Comparison of ENCODE assay signal across 11 cellular contexts in genomic region chr21:35027558-35028450, GRCh38. TPM values are rescaled to one million over a fixed set of nuclear protein-coding genes. Genes with fewer than 3 reads are reported as not detected.
A peak's percentile ranks its signal among the peaks of the same experiment; 100 is the strongest.
DNase-seq lines count a peak whose midpoint lies in the region; ATAC-seq and TF ChIP-seq lines count a peak whose summit lies in the region.
"Had no signal": no experiment of that assay in that cellular context is flagged by ENCODE, and none has a peak within 500 bp of the region (broad histone marks: within the 10 kb centered on the region; RNA-seq: fewer than 3 reads in every experiment).

No MANE protein-coding gene starts in this region.

- H3K9me3 ChIP-seq in KOPT-K1 (ENCODE audit: insufficient read depth, low read length, poor library complexity, severe bottlenecking) (no peaks in the 10 kb centered on the region), right atrium auricular region (no peaks in the 10 kb centered on the region)
- H3K9me3 ChIP-seq: prostate gland had no signal

- H3K27ac Mint-ChIP-seq in activated T-helper 17 cell treated with anti-CD3 and anti-CD28 coated beads, Interleukin-2, amount 50 U/mL, for 72 hours: peak overlapping the region; percentile 94
- H3K27ac Mint-ChIP-seq in natural killer cell: peak overlapping the region; percentile 97 to 98
- H3K27ac Mint-ChIP-seq: H9 had no signal

- H3K4me1 Mint-ChIP-seq in activated T-helper 17 cell treated with anti-CD3 and anti-CD28 coated beads, Interleukin-2, amount 50 U/mL, for 72 hours: peaks cover 64% of the 10 kb centered on the region
- peaks cover 77 to 89% of the 10 kb centered on the region in 2 donors for H3K4me1 Mint-ChIP-seq in natural killer cell

- H3K36me3 ChIP-seq in KOPT-K1 (ENCODE audit: insufficient read depth, low read length): peaks cover 49% of the 10 kb centered on the region
- H3K36me3 ChIP-seq in right atrium auricular region: no peaks in the 10 kb centered on the region
- H3K36me3 ChIP-seq: prostate gland had no signal

- peaks cover 16% of the 10 kb centered on the region for H3K36me3 Mint-ChIP-seq in activated T-helper 17 cell treated with anti-CD3 and anti-CD28 coated beads, Interleukin-2, amount 50 U/mL, for 72 hours (ENCODE audit: low read depth)
- H3K36me3 Mint-ChIP-seq in natural killer cell: no peaks in the 10 kb centered on the region

- no peak overlapping the region for H3K4me3 ChIP-seq in right atrium auricular region
- H3K4me3 ChIP-seq: prostate gland had no signal

- H3K4me3 Mint-ChIP-seq in activated T-helper 17 cell treated with anti-CD3 and anti-CD28 coated beads, Interleukin-2, amount 50 U/mL, for 72 hours: peak overlapping the region; percentile 90
- peak overlapping the region; percentile 89 for H3K4me3 Mint-ChIP-seq in natural killer cell

- H3K27me3 ChIP-seq in right atrium auricular region: no peaks in the 10 kb centered on the region

- H3K27me3 Mint-ChIP-seq in activated T-helper 17 cell treated with anti-CD3 and anti-CD28 coated beads, Interleukin-2, amount 50 U/mL, for 72 hours: no peaks in the 10 kb centered on the region
- no peaks in the 10 kb centered on the region for H3K27me3 Mint-ChIP-seq in natural killer cell (ENCODE audit: low read depth in 2 of 2)

- H3K9me3 Mint-ChIP-seq in activated T-helper 17 cell treated with anti-CD3 and anti-CD28 coated beads, Interleukin-2, amount 50 U/mL, for 72 hours: peaks cover 1% of the 10 kb centered on the region
- H3K9me3 Mint-ChIP-seq in natural killer cell: peaks cover 0 to under 1% of the 10 kb centered on the region in 2 donors

- no peak for ATAC-seq in activated T-helper 17 cell treated with anti-CD3 and anti-CD28 coated beads, Interleukin-2, amount 50 U/mL, for 72 hours (replicated peaks)
- ATAC-seq in natural killer cell: peak in 1 of 3 donors; percentile 3

- H3K4me1 ChIP-seq in right atrium auricular region: peaks cover 0 to 7% of the 10 kb centered on the region in 2 donors
- H3K4me1 ChIP-seq: prostate gland had no signal

- H3K27ac ChIP-seq in KOPT-K1 (ENCODE audit: low read depth, low read length, poor library complexity, severe bottlenecking) (peak overlapping the region; percentile 95), right atrium auricular region (no peak overlapping the region)

- TF ChIP-seq CTCF in natural killer cell (IDR thresholded peaks at IDR 0.05) (no peak), right atrium auricular region (IDR thresholded peaks at IDR 0.05) (no peak)

- DNase-seq in GDM1 (lab: John Stamatoyannopoulos, UW) (peak; percentile 63), natural killer cell (no peak), NCI-H1436 treated with DMSO at 0.1 percent for 48 hours (lab: John Stamatoyannopoulos, UW) (no peak), ureter (ENCODE audit: low spot score) (no peak), GM19240 (ENCODE audit: insufficient read length, low spot score) (no peak), right atrium auricular region (ENCODE audit: low spot score) (no peak)
- DNase-seq: NCI-H1930 had no signal

- intact Hi-C loops in natural killer cell (cut with micrococcal nuclease): loop anchor here (1.0 to 2.0 kb wide), 6 partner anchors 17 to 139 kb away; partner anchors contain the start of gene RUNX1

RNA-seq across cellular contexts. Expression of gene RUNX1, which starts 21.3 kb away (rescaled TPM):
- total RNA-seq in activated T-helper 17 cell treated with anti-CD3 and anti-CD28 coated beads, Interleukin-2, amount 50 U/mL, for 72 hours: 100 to 1,000 TPM; 112 to 136 TPM
- total RNA-seq in natural killer cell: 100 to 1,000 TPM in 1 of 3 donors, 10 to 100 TPM in 2; 62.1 to 171 (median 98.2) TPM
- 84.0 TPM for total RNA-seq in ureter
- total RNA-seq in right atrium auricular region: 1 to 10 TPM; 3.8 to 7.6 TPM
